In genomic region chr9:136791466-136792276, GRCh38 we compare ENCODE assay signal across 9 cellular contexts. TPM values are rescaled to one million over a fixed set of nuclear protein-coding genes. Genes with fewer than 3 reads are reported as not detected.
DNase-seq lines count a peak whose midpoint lies in the region; ATAC-seq and TF ChIP-seq lines count a peak whose summit lies in the region.
"Had no signal": no experiment of that assay in that cellular context is flagged by ENCODE, and none has a peak within 500 bp of the region (broad histone marks: within the 10 kb centered on the region; RNA-seq: fewer than 3 reads in every experiment).

No MANE protein-coding gene starts in this region.

- H3K27ac ChIP-seq in coronary artery (peak overlapping the region; percentile 83 to 97), mesenchymal stem cell (ENCODE audit: low read length, poor library complexity, severe bottlenecking) (peak overlapping the region; percentile 23)

- H3K4me3 ChIP-seq in coronary artery: peak overlapping the region; percentile 93
- H3K4me3 ChIP-seq in mesenchymal stem cell (ENCODE audit: insufficient read depth in 1 of 2, low read depth in 1 of 2, low read length in 2 of 2): peak overlapping the region; percentile 75 to 91

- peak overlapping the region; percentile 92 to 100 for H3K14ac ChIP-seq in mesenchymal stem cell (ENCODE audit: low read length in 2 of 2)

- peak overlapping the region; percentile 36 for H2BK15ac ChIP-seq in mesenchymal stem cell (ENCODE audit: low read depth, poor library complexity, severe bottlenecking)

- no peaks in the 10 kb centered on the region for H3K9me3 ChIP-seq in mesenchymal stem cell (ENCODE audit: control insufficient read depth, low read length)

- H2BK5ac ChIP-seq in mesenchymal stem cell (ENCODE audit: low read depth, low read length, poor library complexity, severe bottlenecking): no peak overlapping the region

- peaks cover 27% of the 10 kb centered on the region for H3K4me1 Mint-ChIP-seq in CD14-positive monocyte
- H3K4me1 Mint-ChIP-seq in activated CD4-positive, alpha-beta T cell treated with anti-CD3 and anti-CD28 coated beads for 36 hours: peaks cover 26% of the 10 kb centered on the region

- H3K4ac ChIP-seq in mesenchymal stem cell (ENCODE audit: low read depth in 1 of 2, low read length in 2 of 2): peak overlapping the region; percentile 88 to 93

- peaks cover 10 to 24% of the 10 kb centered on the region in 2 experiments for H3K36me3 ChIP-seq in mesenchymal stem cell (ENCODE audit: control insufficient read depth in 1 of 2, insufficient read depth in 2 of 2, low read depth in 1 of 2, low read length in 2 of 2)

- peak overlapping the region; percentile 7 to 75 for H3K23ac ChIP-seq in mesenchymal stem cell (ENCODE audit: low read length in 2 of 2)

- peak overlapping the region; percentile 83 for H4K8ac ChIP-seq in mesenchymal stem cell (ENCODE audit: low read length)

- peak overlapping the region; percentile 81 to 94 (median 86) for H3K27ac Mint-ChIP-seq in CD14-positive monocyte
- peak overlapping the region; percentile 84 for H3K27ac Mint-ChIP-seq in activated CD4-positive, alpha-beta T cell treated with anti-CD3 and anti-CD28 coated beads for 36 hours

- H3K4me2 ChIP-seq in mesenchymal stem cell (ENCODE audit: low read length, poor library complexity, severe bottlenecking): peak overlapping the region; percentile 80

- H2BK12ac ChIP-seq in mesenchymal stem cell (ENCODE audit: low read length in 2 of 2): peak overlapping the region; percentile 49 to 94

- ATAC-seq in GM21390 (IDR thresholded peaks at IDR 0.05; ENCODE audit: unreplicated experiment) (peak; percentile 14), HG02852 (IDR thresholded peaks at IDR 0.05; ENCODE audit: unreplicated experiment) (no peak)
- ATAC-seq in activated CD4-positive, alpha-beta T cell treated with anti-CD3 and anti-CD28 coated beads for 36 hours: peak; percentile 8

- POLR2A ChIA-PET in activated CD4-positive, alpha-beta T cell treated with anti-CD3 and anti-CD28 coated beads for 36 hours (lab: Charles Lee): no interaction called here

- CTCF ChIA-PET in activated CD4-positive, alpha-beta T cell treated with anti-CD3 and anti-CD28 coated beads for 36 hours (lab: Charles Lee): interaction anchor here (0.6 to 1.2 kb wide), 6 partner anchors 10 to 505 kb away, joined by 3 to 5 read pairs (median 3); no protein-coding TSS in a partner anchor

- intact Hi-C loops in CD14-positive monocyte (cut with micrococcal nuclease): loop anchor here (2.0 to 5.0 kb wide), 4 partner anchors 15 to 309 kb away; partner anchors contain the start of genes PAXX (in 1 of the 2), PHPT1 (in 1 of the 2), RABL6 (in 1 of the 2) and SEC16A (in 1 of the 2)
- intact Hi-C loops in activated CD4-positive, alpha-beta T cell treated with anti-CD3 and anti-CD28 coated beads for 36 hours (cut with DNase I, micrococcal nuclease): loop anchor here (1.0 to 10.0 kb wide), 28 partner anchors 9 to 813 kb away; partner anchors contain the start of genes PAXX (in 2 of the 2), PHPT1 (in 2 of the 2), TRAF2 (in 2 of the 2) and ANAPC2 (in 1 of the 2)

- H3K4me1 ChIP-seq in mesenchymal stem cell (ENCODE audit: control insufficient read depth, insufficient read depth, low read depth, low read length): peaks cover 16% of the 10 kb centered on the region

- H2AFZ ChIP-seq in mesenchymal stem cell (ENCODE audit: low read depth, low read length): peak overlapping the region; percentile 55

- H4K91ac ChIP-seq in mesenchymal stem cell (ENCODE audit: low read length): peak overlapping the region; percentile 94

- peaks cover 11 to 22% (median 15%) of the 10 kb centered on the region in 3 donors for H3K27me3 Mint-ChIP-seq in CD14-positive monocyte (ENCODE audit: low read depth in 3 of 3)
- H3K27me3 Mint-ChIP-seq in activated CD4-positive, alpha-beta T cell treated with anti-CD3 and anti-CD28 coated beads for 36 hours: no peaks in the 10 kb centered on the region

- 12% methylated on average over 31 of the region's 34 CpGs for WGBS in mesenchymal stem cell

- peaks cover 12 to 18% of the 10 kb centered on the region in 2 experiments for H3K27me3 ChIP-seq in mesenchymal stem cell (ENCODE audit: control insufficient read depth in 1 of 2, insufficient read depth in 1 of 2, low read length in 2 of 2)

- H3K36me3 Mint-ChIP-seq in CD14-positive monocyte: peaks cover 12% of the 10 kb centered on the region in 2 donors
- H3K36me3 Mint-ChIP-seq in activated CD4-positive, alpha-beta T cell treated with anti-CD3 and anti-CD28 coated beads for 36 hours (ENCODE audit: low read depth): no peaks in the 10 kb centered on the region

- peak overlapping the region; percentile 98 to 99 for H3K18ac ChIP-seq in mesenchymal stem cell (ENCODE audit: low read depth in 1 of 2, low read length in 2 of 2)

- peak overlapping the region; percentile 91 for H3K9ac ChIP-seq in mesenchymal stem cell (ENCODE audit: low read length)

- peaks cover 0 to 2% (median 0%) of the 10 kb centered on the region in 7 donors for H3K9me3 Mint-ChIP-seq in CD14-positive monocyte
- no peaks in the 10 kb centered on the region for H3K9me3 Mint-ChIP-seq in activated CD4-positive, alpha-beta T cell treated with anti-CD3 and anti-CD28 coated beads for 36 hours (ENCODE audit: low read depth)

- no peak for DNase-seq in CD14-positive monocyte (ENCODE audit: low spot score)
- DNase-seq in NCI-H2029 treated with DMSO at 0.1 percent for 48 hours (lab: John Stamatoyannopoulos, UW): peak; percentile 35
- peak; percentile 80 for DNase-seq in activated CD4-positive, alpha-beta T cell treated with anti-CD3 and anti-CD28 coated beads for 36 hours
- DNase-seq in coronary artery (ENCODE audit: low spot score): peak; percentile 86
- peak; percentile 34 for DNase-seq in mesenchymal stem cell
- DNase-seq in stimulated activated CD8-positive, alpha-beta memory T cell treated with anti-CD3 and anti-CD28 coated beads, Interleukin-4, amount 100 ng/mL, for 1 hour (ENCODE audit: low read depth in 2 of 2, low spot score in 1 of 2): peak; percentile 28 to 34

- peak overlapping the region; percentile 75 to 84 for H3K4me3 Mint-ChIP-seq in CD14-positive monocyte
- peak overlapping the region; percentile 80 for H3K4me3 Mint-ChIP-seq in activated CD4-positive, alpha-beta T cell treated with anti-CD3 and anti-CD28 coated beads for 36 hours

- peak; percentile 99 for TF ChIP-seq CTCF in CD14-positive monocyte (IDR thresholded peaks at IDR 0.05)
- TF ChIP-seq CTCF in coronary artery (IDR thresholded peaks at IDR 0.05): peak; percentile 88

- H2AK5ac ChIP-seq in mesenchymal stem cell (ENCODE audit: low read length, severe bottlenecking): peak overlapping the region; percentile 71

- peaks cover 21% of the 10 kb centered on the region for H3K79me1 ChIP-seq in mesenchymal stem cell (replicated peaks; ENCODE audit: low read length, poor library complexity, severe bottlenecking)

- no peak overlapping the region for H2BK120ac ChIP-seq in mesenchymal stem cell (ENCODE audit: low read depth, low read length)

RNA-seq across cellular contexts. Expression of gene TMEM141, which starts 0.5 kb away (rescaled TPM):
- 10 to 100 TPM; 33.1 to 47.2 TPM for polyA plus RNA-seq in CD14-positive monocyte
- total RNA-seq in activated CD4-positive, alpha-beta T cell treated with anti-CD3 and anti-CD28 coated beads for 36 hours: 10 to 100 TPM; 30.9 to 47.1 TPM
- polyA plus RNA-seq in mesenchymal stem cell (2013, experiment 1 of 2): 58.1 TPM
- polyA plus RNA-seq in mesenchymal stem cell (2013, experiment 2 of 2): 53.8 TPM

RNA-seq across cellular contexts. Expression of gene CCDC183, which starts 4.5 kb away (rescaled TPM):
- polyA plus RNA-seq in CD14-positive monocyte: under 1 TPM in 1 of 2 donors, not detected in 1; 0.54 TPM
- under 1 TPM; 0.47 to 0.55 TPM for total RNA-seq in activated CD4-positive, alpha-beta T cell treated with anti-CD3 and anti-CD28 coated beads for 36 hours
- 3.2 TPM for polyA plus RNA-seq in mesenchymal stem cell (2013, experiment 1 of 2)
- 2.7 TPM for polyA plus RNA-seq in mesenchymal stem cell (2013, experiment 2 of 2)

RNA-seq across cellular contexts. Expression of gene RABL6, which starts 16.1 kb away (rescaled TPM):
- polyA plus RNA-seq in CD14-positive monocyte: 1 to 10 TPM; 6.7 to 8.1 TPM
- 10 to 100 TPM; 66.2 to 71.8 TPM for total RNA-seq in activated CD4-positive, alpha-beta T cell treated with anti-CD3 and anti-CD28 coated beads for 36 hours
- polyA plus RNA-seq in mesenchymal stem cell (2013, experiment 1 of 2): 74.0 TPM
- polyA plus RNA-seq in mesenchymal stem cell (2013, experiment 2 of 2): 70.6 TPM

RNA-seq across cellular contexts. Expression of gene LCN15, which starts 27.4 kb away (rescaled TPM):
- not detected for polyA plus RNA-seq in CD14-positive monocyte
- not detected for total RNA-seq in activated CD4-positive, alpha-beta T cell treated with anti-CD3 and anti-CD28 coated beads for 36 hours
- polyA plus RNA-seq in mesenchymal stem cell (2013, experiment 1 of 2): not detected
- not detected for polyA plus RNA-seq in mesenchymal stem cell (2013, experiment 2 of 2)
- total RNA-seq: LHCN-M2 had no signal

RNA-seq across cellular contexts. Expression of gene LCN8, which starts 33.6 kb away (rescaled TPM):
- polyA plus RNA-seq in CD14-positive monocyte: not detected
- total RNA-seq in activated CD4-positive, alpha-beta T cell treated with anti-CD3 and anti-CD28 coated beads for 36 hours: not detected
- not detected for polyA plus RNA-seq in mesenchymal stem cell (2013, experiment 1 of 2)
- not detected for polyA plus RNA-seq in mesenchymal stem cell (2013, experiment 2 of 2)
- total RNA-seq: LHCN-M2 had no signal
